In the genomic region with DNA sequence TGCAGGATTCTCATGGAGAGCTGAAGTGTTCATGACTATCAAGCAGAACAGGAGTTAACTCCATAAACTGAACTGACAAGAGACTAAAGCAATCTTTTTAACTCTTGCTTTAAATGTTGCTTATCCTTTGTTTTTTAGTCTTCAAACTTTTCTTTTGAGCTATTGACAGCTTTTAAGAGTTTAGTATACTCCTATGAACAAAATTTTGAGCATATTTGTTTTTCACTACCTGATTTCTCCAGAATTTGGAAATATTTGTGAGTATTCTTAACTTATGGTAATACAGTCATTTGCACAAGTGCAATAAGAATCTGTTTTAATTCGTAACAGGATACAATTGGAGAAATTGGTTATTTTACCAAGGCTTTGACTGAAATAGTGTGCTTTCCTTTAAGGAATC, we compare ENCODE assay signal across 24 cellular contexts. TPM values are rescaled to one million over a fixed set of nuclear protein-coding genes. Genes with fewer than 3 reads are reported as not detected.
A peak's percentile ranks its signal among the peaks of the same experiment; 100 is the strongest.
DNase-seq lines count a peak whose midpoint lies in the region; ATAC-seq and TF ChIP-seq lines count a peak whose summit lies in the region.
"Had no signal": no experiment of that assay in that cellular context is flagged by ENCODE, and none has a peak within 500 bp of the region (broad histone marks: within the 10 kb centered on the region; RNA-seq: fewer than 3 reads in every experiment).

No MANE protein-coding gene starts in this region.

- TF ChIP-seq POLR2A in transverse colon (IDR thresholded peaks at IDR 0.05) (no peak), right lobe of liver (IDR thresholded peaks at IDR 0.05) (no peak)

- in situ Hi-C loops in transverse colon (cut with MboI; ENCODE audit: low pct_ligation_motif_present in 1 of 4, low pct_unique_long_range_greater_than_20kb in 1 of 4, low sequenced_read_pairs in 3 of 4) = no loop called here

- peaks cover 13% of the 10 kb centered on the region for H3K4me1 Mint-ChIP-seq in endodermal cell
- H3K4me1 Mint-ChIP-seq: CD14-positive monocyte had no signal

- H3K9me3 Mint-ChIP-seq in endodermal cell = peaks cover 5% of the 10 kb centered on the region
- H3K9me3 Mint-ChIP-seq: CD8-positive, alpha-beta memory T cell had no signal

- no peak overlapping the region for H3K9ac ChIP-seq in endodermal cell (ENCODE audit: extremely low read depth, low read length, poor library complexity, severe bottlenecking)
- H3K9ac ChIP-seq: BLaER1 treated with 17β-estradiol and CSF1 and Interleukin-3, amounts not matched to agents 10 nM and 100 nM; GM23248 had no signal

- no peak overlapping the region for H3K4me3 ChIP-seq in HEK293 (ENCODE audit: low read depth, low read length)
- H3K4me3 ChIP-seq in OCI-LY7 (ENCODE audit: low read depth, low read length, poor library complexity, severe bottlenecking) = no peak overlapping the region
- peak overlapping the region; percentile 48 for H3K4me3 ChIP-seq in endodermal cell (ENCODE audit: low read length)
- no peak overlapping the region for H3K4me3 ChIP-seq in transverse colon
- H3K4me3 ChIP-seq in right lobe of liver = no peak overlapping the region
- H3K4me3 ChIP-seq: A549; BLaER1 treated with 17β-estradiol and CSF1 and Interleukin-3, amounts not matched to agents 10 nM and 100 nM; GM12878; GM23248 had no signal

- POLR2A ChIA-PET in HEK293 (lab: Yijun Ruan, JAX) = no interaction called here
- POLR2A ChIA-PET in OCI-LY7 (lab: Charles Lee) = interaction anchor here (0.6 kb wide), 1 partner anchor 527 kb away, joined by 3 read pairs; no protein-coding TSS in a partner anchor

- TF ChIP-seq CTCF in HEK293 (tag by site-specific recombination; IDR thresholded peaks at IDR 0.05) (no peak), OCI-LY7 (conservative IDR thresholded peaks at IDR 0.05; ENCODE audit: low read length) (no peak), endodermal cell (conservative IDR thresholded peaks at IDR 0.05) (no peak), transverse colon (IDR thresholded peaks at IDR 0.05) (no peak), right lobe of liver (IDR thresholded peaks at IDR 0.05) (no peak)

- peaks cover 0 to 6% of the 10 kb centered on the region in 2 experiments; a peak in 1 of 3 replicates for H3K36me3 ChIP-seq in HEK293 (ENCODE audit: control insufficient read depth in 2 of 2, insufficient read depth in 1 of 2, low read length in 2 of 2)
- peaks cover 60% of the 10 kb centered on the region for H3K36me3 ChIP-seq in OCI-LY7 (ENCODE audit: insufficient read depth, low read length)
- peaks cover 15% of the 10 kb centered on the region for H3K36me3 ChIP-seq in endodermal cell (ENCODE audit: control insufficient read depth, insufficient read depth, low read length)
- no peaks in the 10 kb centered on the region for H3K36me3 ChIP-seq in transverse colon
- H3K36me3 ChIP-seq in right lobe of liver = no peaks in the 10 kb centered on the region
- H3K36me3 ChIP-seq: BE2C had no signal

- no peak for TF ChIP-seq EP300 in transverse colon (IDR thresholded peaks at IDR 0.05; ENCODE audit: low read depth)

- no peaks in the 10 kb centered on the region for H3K27me3 Mint-ChIP-seq in endodermal cell (ENCODE audit: insufficient read depth)
- H3K27me3 Mint-ChIP-seq: CD4-positive, alpha-beta T cell had no signal

- H3K27me3 ChIP-seq in endodermal cell (ENCODE audit: control insufficient read depth, insufficient read depth, low read length, poor library complexity, severe bottlenecking) = no peaks in the 10 kb centered on the region
- H3K27me3 ChIP-seq in transverse colon = no peaks in the 10 kb centered on the region
- H3K27me3 ChIP-seq in right lobe of liver = no peaks in the 10 kb centered on the region
- H3K27me3 ChIP-seq: BE2C; BLaER1 treated with 17β-estradiol and CSF1 and Interleukin-3, amounts not matched to agents 10 nM and 100 nM had no signal

- ATAC-seq in right lobe of liver (no peak), GM18861 (IDR thresholded peaks at IDR 0.05; ENCODE audit: unreplicated experiment) (no peak)
- ATAC-seq: A549, GM12878 had no signal

- no peak overlapping the region for H2AFZ ChIP-seq in OCI-LY7 (ENCODE audit: low read length)
- H2AFZ ChIP-seq: GM23248 had no signal

- no peak overlapping the region for H3K27ac Mint-ChIP-seq in endodermal cell
- H3K27ac Mint-ChIP-seq: CD14-positive monocyte; CD4-positive, alpha-beta T cell; CD8-positive, alpha-beta memory T cell had no signal

- DNase-seq in OCI-LY7 (ENCODE audit: low spot score) (peak; percentile 21), endodermal cell (no peak), transverse colon (no peak), right lobe of liver (no peak), NCI-H1436 (lab: John Stamatoyannopoulos, UW) (no peak)
- DNase-seq: 8988T; ACHN; AML-193; BE2C; CD4-positive, alpha-beta T cell; CD8-positive, alpha-beta memory T cell; DMS 273 treated with DMSO at 0.1 percent for 48 hours; DMS79; EL; GDM1; GM23248; H7; HCEC 1CT had no signal

- no peaks in the 10 kb centered on the region for H3K9me2 ChIP-seq in OCI-LY7 (ENCODE audit: insufficient read depth, low read length)

- peaks cover 7% of the 10 kb centered on the region; the same call in 1 of the 2 replicates for H3K79me2 ChIP-seq in OCI-LY7 (ENCODE audit: insufficient read depth, low read depth, low read length)

- H4K20me1 ChIP-seq in OCI-LY7 (ENCODE audit: insufficient read depth, low read length) = no peaks in the 10 kb centered on the region
- H4K20me1 ChIP-seq: BLaER1 treated with 17β-estradiol and CSF1 and Interleukin-3, amounts not matched to agents 10 nM and 100 nM had no signal

- no peak overlapping the region for H3K27ac ChIP-seq in HEK293 (ENCODE audit: extremely low read depth, low read depth, low read length)
- H3K27ac ChIP-seq in OCI-LY7 (ENCODE audit: low read depth, low read length, poor library complexity, severe bottlenecking) = no peak overlapping the region
- H3K27ac ChIP-seq in endodermal cell (ENCODE audit: low read depth, low read length) = no peak overlapping the region
- H3K27ac ChIP-seq in transverse colon = peak overlapping the region in 3 of 4 donors; percentile 94 to 96 (median 95)
- no peak overlapping the region for H3K27ac ChIP-seq in right lobe of liver
- H3K27ac ChIP-seq: A549; BLaER1 treated with 17β-estradiol and CSF1 and Interleukin-3, amounts not matched to agents 10 nM and 100 nM; GM23248 had no signal

- no peak overlapping the region for H3K4me2 ChIP-seq in OCI-LY7 (ENCODE audit: low read length)
- H3K4me2 ChIP-seq: A549; BLaER1 treated with 17β-estradiol and CSF1 and Interleukin-3, amounts not matched to agents 10 nM and 100 nM had no signal

- no peaks in the 10 kb centered on the region for H3K4me1 ChIP-seq in HEK293 (ENCODE audit: control insufficient read depth, insufficient read depth, low read length)
- peaks cover 2% of the 10 kb centered on the region for H3K4me1 ChIP-seq in OCI-LY7 (ENCODE audit: insufficient read depth, low read length, poor library complexity, severe bottlenecking)
- peaks cover 6% of the 10 kb centered on the region for H3K4me1 ChIP-seq in endodermal cell (ENCODE audit: control insufficient read depth, insufficient read depth, low read length)
- peaks cover 0 to 51% (median 27%) of the 10 kb centered on the region in 4 donors for H3K4me1 ChIP-seq in transverse colon
- no peaks in the 10 kb centered on the region for H3K4me1 ChIP-seq in right lobe of liver

- H3K9me3 ChIP-seq in HEK293 (ENCODE audit: control insufficient read depth, insufficient read depth, low read depth, low read length) = no peaks in the 10 kb centered on the region
- peaks cover 31% of the 10 kb centered on the region for H3K9me3 ChIP-seq in OCI-LY7 (ENCODE audit: low read length)
- H3K9me3 ChIP-seq in endodermal cell (ENCODE audit: control insufficient read depth, low read length) = peaks cover 26% of the 10 kb centered on the region
- H3K9me3 ChIP-seq in transverse colon = no peaks in the 10 kb centered on the region
- H3K9me3 ChIP-seq in right lobe of liver = no peaks in the 10 kb centered on the region
- H3K9me3 ChIP-seq: A549, BE2C had no signal

- WGBS in endodermal cell (ENCODE audit: insufficient coverage in 1 of 2, insufficient read length in 1 of 2), 2 experiments = 94 to 100% methylated on average over 1 of the region's 1 CpG
- WGBS in transverse colon (ENCODE audit: low coverage in 1 of 2), 2 donors = 91 to 100% methylated on average over 1 of the region's 1 CpG
- 100% methylated on average over 1 of the region's 1 CpG for WGBS in right lobe of liver (ENCODE audit: insufficient coverage, low coverage, low lambda C conversion rate, missing lambda C conversion rate)

- CTCF ChIA-PET in HEK293 (lab: Yijun Ruan, JAX) (no interaction called here), OCI-LY7 (lab: Charles Lee; ENCODE audit: unreplicated experiment) (no interaction called here)

- H3K36me3 Mint-ChIP-seq in endodermal cell (ENCODE audit: low read depth) = peaks cover 36% of the 10 kb centered on the region

- no peak overlapping the region for H3K4me3 Mint-ChIP-seq in endodermal cell
- H3K4me3 Mint-ChIP-seq: CD14-positive monocyte; CD4-positive, alpha-beta T cell; CD8-positive, alpha-beta memory T cell had no signal

- intact Hi-C loops in OCI-LY7 (cut with micrococcal nuclease; ENCODE audit: unreplicated experiment) = no loop called here
- intact Hi-C loops in transverse colon (cut with DNase I; ENCODE audit: low total_unique reads) = no loop called here
- intact Hi-C loops in right lobe of liver (cut with DNase I) = no loop called here

- BruUV-seq in OCI-LY7 (replicated peaks; lab: Mats Ljungman, UMichigan) = no TSS peak

TF ChIP-seq in HEK293, 187 proteins besides CTCF, POLR2A, EP300 and RAD21:
- TF ChIP-seq ZNF121 (tag by site-specific recombination; IDR thresholded peaks at IDR 0.05) (no peak), SETDB1 (IDR thresholded peaks at IDR 0.05; ENCODE audit: insufficient read length, low read length) (peak; percentile 89)

RNA-seq across cellular contexts. Expression of a gene that starts 7.2 kb away (rescaled TPM):
- 1.9 and 6.1 TPM in 2 replicates for total RNA-seq in OCI-LY7 (2014; rRNA removed; shearing (Covaris generic))
- 10.2 and 12.0 TPM in 2 replicates for total RNA-seq in OCI-LY7 (2022)
- 1 to 10 TPM; 4.6 to 6.7 TPM for total RNA-seq in endodermal cell
- polyA plus RNA-seq in endodermal cell (2013, experiment 1 of 2) = 3.6 TPM
- 7.5 TPM for polyA plus RNA-seq in endodermal cell (2013, experiment 2 of 2)
- total RNA-seq in transverse colon = 10 to 100 TPM in 2 of 4 donors, 1 to 10 TPM in 2; 6.2 to 26.5 (median 16.8) TPM
- 1 to 10 TPM in 4 of 6 experiments, under 1 TPM in 2; 0.80 to 3.4 (median 1.4) TPM for total RNA-seq in right lobe of liver
- polyA plus RNA-seq: CD14-positive monocyte had no signal

RNA-seq across cellular contexts. Expression of a gene that starts 7.3 kb away (rescaled TPM):
- 24.4 and 38.0 TPM in 2 replicates for total RNA-seq in OCI-LY7 (2014; rRNA removed; shearing (Covaris generic))
- 43.8 and 45.9 TPM in 2 replicates for total RNA-seq in OCI-LY7 (2022)
- total RNA-seq in endodermal cell = 10 to 100 TPM; 29.1 to 35.4 TPM
- polyA plus RNA-seq in endodermal cell (2013, experiment 1 of 2) = 22.0 TPM
- polyA plus RNA-seq in endodermal cell (2013, experiment 2 of 2) = 22.8 TPM
- total RNA-seq in transverse colon = 10 to 100 TPM; 32.6 to 85.7 (median 65.2) TPM
- 10 to 100 TPM; 11.8 to 27.0 (median 19.3) TPM for total RNA-seq in right lobe of liver

Comparison
In these comparisons a context has a peak if more than half of its experiments do, and no peak if none do; other contexts are left out.
1. H3K27ac ChIP-seq: peak in transverse colon (3 of 4); none in HEK293 (single experiment), OCI-LY7 (single experiment), endodermal cell (single experiment) and right lobe of liver (0 of 3).